9 cellular contexts compared by ENCODE assay signal in genomic region chr9:38619556-38620447, GRCh38. TPM values are rescaled to one million over a fixed set of nuclear protein-coding genes. Genes with fewer than 3 reads are reported as not detected.
A peak's percentile ranks its signal among the peaks of the same experiment; 100 is the strongest.
DNase-seq lines count a peak whose midpoint lies in the region; FAIRE-seq and TF ChIP-seq lines count a peak whose summit lies in the region.
"Had no signal": no experiment of that assay in that cellular context is flagged by ENCODE, and none has a peak within 500 bp of the region (broad histone marks: within the 10 kb centered on the region; RNA-seq: fewer than 3 reads in every experiment).

No MANE protein-coding gene starts in this region.

- H3K4me1 Mint-ChIP-seq in Calu3 (ENCODE audit: low read depth, unreplicated experiment) = no peaks in the 10 kb centered on the region

- H3K4me1 ChIP-seq in NT2/D1 (ENCODE audit: insufficient read depth, insufficient read length) = peaks cover 3% of the 10 kb centered on the region
- H3K4me1 ChIP-seq in ascending aorta = peaks cover 3 to 22% of the 10 kb centered on the region in 2 donors

- DNase-seq in Calu3 = peak; percentile 1
- DNase-seq in NT2/D1 (ENCODE audit: low read depth, low spot score) = no peak
- DNase-seq in ascending aorta (ENCODE audit: low spot score in 2 of 2) = no peak
- DNase-seq in islet precursor cell = peak; percentile 58
- DNase-seq in stimulated activated CD4-positive, alpha-beta T cell treated with anti-CD3 and anti-CD28 coated beads, Interleukin-15, amount 100 ng/mL, for 24 hours = peak; percentile 51
- no peak for DNase-seq in NCI-H524 treated with DMSO at 0.1 percent for 48 hours (lab: John Stamatoyannopoulos, UW)
- DNase-seq in D721Med (ENCODE audit: insufficient read length, low spot score) = no peak
- no peak for DNase-seq in GM12892 (ENCODE audit: insufficient read length)

- H3K36me3 ChIP-seq in NT2/D1 (ENCODE audit: insufficient read depth, insufficient read length, low read length) (no peaks in the 10 kb centered on the region), ascending aorta (no peaks in the 10 kb centered on the region)

- BruUV-seq in Calu3 (replicated peaks; lab: Mats Ljungman, UMichigan) = no TSS peak

- no peak for TF ChIP-seq POLR2A in GM12892 (IDR thresholded peaks at IDR 0.05; ENCODE audit: low read depth, low read length)

- H3K9me3 ChIP-seq in NT2/D1 (ENCODE audit: insufficient read depth, low read length) (peaks cover 17% of the 10 kb centered on the region), ascending aorta (peaks cover 0 to 12% of the 10 kb centered on the region in 2 donors)

- H3K4me3 Mint-ChIP-seq in Calu3 (ENCODE audit: low read depth, unreplicated experiment) = peak overlapping the region; percentile 77

- no peak for FAIRE-seq in D721Med (lab: Jason Lieb, UNC)
- no peak for FAIRE-seq in GM12892 (lab: Jason Lieb, UNC)

- intact Hi-C loops in Calu3 (cut with micrococcal nuclease; ENCODE audit: unreplicated experiment) (no loop called here), ascending aorta (cut with DNase I) (no loop called here)

- H3K27ac ChIP-seq in ascending aorta = no peak overlapping the region

- peak overlapping the region; percentile 82 for H3K27ac Mint-ChIP-seq in Calu3 (ENCODE audit: unreplicated experiment)

- H3K36me3 Mint-ChIP-seq in Calu3 (ENCODE audit: insufficient read depth, unreplicated experiment) = peaks cover 22% of the 10 kb centered on the region

- CTCF ChIA-PET in Calu3 (lab: Charles Lee) = no interaction called here

- peaks cover 26% of the 10 kb centered on the region for H3K27me3 ChIP-seq in NT2/D1 (ENCODE audit: insufficient read depth, insufficient read length)
- peaks cover 19% of the 10 kb centered on the region for H3K27me3 ChIP-seq in ascending aorta

- peak overlapping the region; percentile 89 for H3K9ac ChIP-seq in NT2/D1 (ENCODE audit: insufficient read length, low read depth)

- TF ChIP-seq CTCF in Calu3 (IDR thresholded peaks at IDR 0.05; ENCODE audit: unreplicated experiment) = no peak
- no peak for TF ChIP-seq CTCF in ascending aorta (IDR thresholded peaks at IDR 0.05)
- TF ChIP-seq CTCF in D721Med (IDR thresholded peaks at IDR 0.05; ENCODE audit: insufficient read depth, missing control alignments) = no peak

- peak overlapping the region; percentile 78 for H3K4me3 ChIP-seq in NT2/D1 (ENCODE audit: insufficient read length, low read depth)
- peak overlapping the region; percentile 54 to 61 for H3K4me3 ChIP-seq in ascending aorta

- no peaks in the 10 kb centered on the region for H3K9me3 Mint-ChIP-seq in Calu3 (ENCODE audit: low read depth, unreplicated experiment)

- no peaks in the 10 kb centered on the region for H3K27me3 Mint-ChIP-seq in Calu3 (ENCODE audit: unreplicated experiment)

RNA-seq across cellular contexts. Expression of gene ANKRD18A, which starts 0.6 kb away (rescaled TPM):
- total RNA-seq in Calu3 (2022) = 19.5 and 27.3 TPM in 2 replicates
- total RNA-seq in ascending aorta = not detected
- not detected for polyA plus RNA-seq in GM12892 (2012; ENCODE audit: missing spikeins)
- total RNA-seq: lung microvascular endothelial cell had no signal

Comparison
In these comparisons a context has a peak if more than half of its experiments do, and no peak if none do; other contexts are left out.
1. DNase-seq: peak in Calu3 (single experiment), islet precursor cell (single experiment) and stimulated activated CD4-positive, alpha-beta T cell treated with anti-CD3 and anti-CD28 coated beads, Interleukin-15, amount 100 ng/mL, for 24 hours (single experiment); none in NT2/D1 (single experiment), ascending aorta (0 of 2), NCI-H524 treated with DMSO at 0.1 percent for 48 hours (single experiment), D721Med (single experiment) and GM12892 (single experiment).
2. RNA of gene ANKRD18A, which starts 0.6 kb away (total RNA-seq): 19.5 to 27.3 TPM in Calu3; not detected in ascending aorta (single experiment); every median in the first group is over 10 times any median in the second.